2 cellular contexts compared by ENCODE assay signal in genomic region chrX:53711446-53711845, GRCh38.
TF ChIP-seq lines count a peak whose summit lies in the region.

No MANE protein-coding gene starts in this region.

TF ChIP-seq in Ishikawa, 13 proteins besides CTCF, POLR2A, EP300 and RAD21:
- TF ChIP-seq, protein P1, sequence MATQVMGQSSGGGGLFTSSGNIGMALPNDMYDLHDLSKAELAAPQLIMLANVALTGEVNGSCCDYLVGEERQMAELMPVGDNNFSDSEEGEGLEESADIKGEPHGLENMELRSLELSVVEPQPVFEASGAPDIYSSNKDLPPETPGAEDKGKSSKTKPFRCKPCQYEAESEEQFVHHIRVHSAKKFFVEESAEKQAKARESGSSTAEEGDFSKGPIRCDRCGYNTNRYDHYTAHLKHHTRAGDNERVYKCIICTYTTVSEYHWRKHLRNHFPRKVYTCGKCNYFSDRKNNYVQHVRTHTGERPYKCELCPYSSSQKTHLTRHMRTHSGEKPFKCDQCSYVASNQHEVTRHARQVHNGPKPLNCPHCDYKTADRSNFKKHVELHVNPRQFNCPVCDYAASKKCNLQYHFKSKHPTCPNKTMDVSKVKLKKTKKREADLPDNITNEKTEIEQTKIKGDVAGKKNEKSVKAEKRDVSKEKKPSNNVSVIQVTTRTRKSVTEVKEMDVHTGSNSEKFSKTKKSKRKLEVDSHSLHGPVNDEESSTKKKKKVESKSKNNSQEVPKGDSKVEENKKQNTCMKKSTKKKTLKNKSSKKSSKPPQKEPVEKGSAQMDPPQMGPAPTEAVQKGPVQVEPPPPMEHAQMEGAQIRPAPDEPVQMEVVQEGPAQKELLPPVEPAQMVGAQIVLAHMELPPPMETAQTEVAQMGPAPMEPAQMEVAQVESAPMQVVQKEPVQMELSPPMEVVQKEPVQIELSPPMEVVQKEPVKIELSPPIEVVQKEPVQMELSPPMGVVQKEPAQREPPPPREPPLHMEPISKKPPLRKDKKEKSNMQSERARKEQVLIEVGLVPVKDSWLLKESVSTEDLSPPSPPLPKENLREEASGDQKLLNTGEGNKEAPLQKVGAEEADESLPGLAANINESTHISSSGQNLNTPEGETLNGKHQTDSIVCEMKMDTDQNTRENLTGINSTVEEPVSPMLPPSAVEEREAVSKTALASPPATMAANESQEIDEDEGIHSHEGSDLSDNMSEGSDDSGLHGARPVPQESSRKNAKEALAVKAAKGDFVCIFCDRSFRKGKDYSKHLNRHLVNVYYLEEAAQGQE (IDR thresholded peaks at IDR 0.05; ENCODE audit: low read depth) = no peak
- TF ChIP-seq TEAD4 (IDR thresholded peaks at IDR 0.05) = 0 out of 2 replicates have a peak, but pooled peaks have one; percentile 14

TF ChIP-seq in HepG2, 621 proteins besides CTCF, POLR2A, EP300 and RAD21:
- TF ChIP-seq ZNF570 (CRISPR knock-in tag; IDR thresholded peaks at IDR 0.05; ENCODE audit: borderline replicate concordance) = no peak
- no peak for TF ChIP-seq NCOA1 (CRISPR knock-in tag; IDR thresholded peaks at IDR 0.05)
- no peak for TF ChIP-seq THAP11 (CRISPR knock-in tag; IDR thresholded peaks at IDR 0.05)
- TF ChIP-seq ZNF598 (CRISPR knock-in tag; IDR thresholded peaks at IDR 0.05; ENCODE audit: borderline replicate concordance) = no peak
